ENCODE assay signal across 7 cellular contexts in the genomic region with DNA sequence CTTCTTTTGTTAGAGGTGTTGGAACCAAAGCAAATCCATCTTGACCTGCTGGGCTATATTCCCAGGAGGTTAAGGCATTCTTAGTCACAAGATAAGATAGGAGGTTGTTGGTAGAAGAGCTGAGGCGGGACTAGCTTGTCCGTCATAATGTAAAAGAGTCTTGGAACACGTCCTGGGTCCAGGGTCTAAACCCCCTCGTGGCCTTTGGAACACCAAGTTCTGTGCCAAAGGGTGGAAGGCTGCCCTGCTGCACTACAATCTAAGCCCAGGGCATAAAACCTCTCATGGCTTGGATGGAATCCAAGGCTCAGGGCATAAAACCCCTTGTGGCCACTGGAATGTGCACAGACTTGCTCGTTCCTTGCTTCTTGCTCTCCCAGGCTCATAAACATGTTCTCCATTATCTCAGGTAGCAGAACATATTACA. TPM values are rescaled to one million over a fixed set of nuclear protein-coding genes. Genes with fewer than 3 reads are reported as not detected.
A peak's percentile ranks its signal among the peaks of the same experiment; 100 is the strongest.
DNase-seq lines count a peak whose midpoint lies in the region; ATAC-seq and TF ChIP-seq lines count a peak whose summit lies in the region.
"Not testable (repeated sequence)": the region's sequence is repeated elsewhere in the genome, so short reads cannot be mapped to it uniquely, and the experiment has no call there.

No MANE protein-coding gene starts in this region.

- H3K27me3 ChIP-seq in colonic mucosa: not testable (repeated sequence)

- not testable (repeated sequence) for H3K4me3 ChIP-seq in colonic mucosa

- H3K9me3 ChIP-seq in colonic mucosa: not testable (repeated sequence)

- peak; percentile 24 for ATAC-seq in left ventricle myocardium superior

- TF ChIP-seq CTCF in colonic mucosa (IDR thresholded peaks at IDR 0.05): not testable (repeated sequence)

- not testable (repeated sequence) for H3K9ac ChIP-seq in colonic mucosa (ENCODE audit: low read depth in 2 of 2, low read length in 2 of 2)

- not testable (repeated sequence) for H3K36me3 ChIP-seq in colonic mucosa

- DNase-seq in DMS79 treated with DMSO at 0.1 percent for 48 hours (lab: John Stamatoyannopoulos, UW) (peak; percentile 92), NCI-H1105 (lab: John Stamatoyannopoulos, UW) (peak; percentile 26), NCI-H226 (peak; percentile 52), SHP77 (lab: John Stamatoyannopoulos, UW) (peak; percentile 23 to 34), colonic mucosa (peak; percentile 22), myocyte (ENCODE audit: low read depth) (peak; percentile 59)
- not testable (repeated sequence) for DNase-seq in left ventricle myocardium superior

- intact Hi-C loops in colonic mucosa (cut with DNase I); left ventricle myocardium superior (cut with micrococcal nuclease): not testable (repeated sequence)

- not testable (repeated sequence) for H3K4me1 ChIP-seq in colonic mucosa

- H3K27ac ChIP-seq in colonic mucosa: not testable (repeated sequence)

RNA-seq across cellular contexts. Expression of gene ECHDC1, which starts 53.8 kb away (rescaled TPM):
- 100 to 1,000 TPM in 1 of 2 donors, 10 to 100 TPM in 1; 56.1 to 111 TPM for total RNA-seq in colonic mucosa
- 43.4 TPM for total RNA-seq in left ventricle myocardium superior
- total RNA-seq in myocyte: 70.2 and 81.7 TPM in 2 replicates
- 40.9 TPM for polyA plus RNA-seq in myocyte (2012)
